Comparison of ENCODE assay signal across 8 cellular contexts in the genomic region with DNA sequence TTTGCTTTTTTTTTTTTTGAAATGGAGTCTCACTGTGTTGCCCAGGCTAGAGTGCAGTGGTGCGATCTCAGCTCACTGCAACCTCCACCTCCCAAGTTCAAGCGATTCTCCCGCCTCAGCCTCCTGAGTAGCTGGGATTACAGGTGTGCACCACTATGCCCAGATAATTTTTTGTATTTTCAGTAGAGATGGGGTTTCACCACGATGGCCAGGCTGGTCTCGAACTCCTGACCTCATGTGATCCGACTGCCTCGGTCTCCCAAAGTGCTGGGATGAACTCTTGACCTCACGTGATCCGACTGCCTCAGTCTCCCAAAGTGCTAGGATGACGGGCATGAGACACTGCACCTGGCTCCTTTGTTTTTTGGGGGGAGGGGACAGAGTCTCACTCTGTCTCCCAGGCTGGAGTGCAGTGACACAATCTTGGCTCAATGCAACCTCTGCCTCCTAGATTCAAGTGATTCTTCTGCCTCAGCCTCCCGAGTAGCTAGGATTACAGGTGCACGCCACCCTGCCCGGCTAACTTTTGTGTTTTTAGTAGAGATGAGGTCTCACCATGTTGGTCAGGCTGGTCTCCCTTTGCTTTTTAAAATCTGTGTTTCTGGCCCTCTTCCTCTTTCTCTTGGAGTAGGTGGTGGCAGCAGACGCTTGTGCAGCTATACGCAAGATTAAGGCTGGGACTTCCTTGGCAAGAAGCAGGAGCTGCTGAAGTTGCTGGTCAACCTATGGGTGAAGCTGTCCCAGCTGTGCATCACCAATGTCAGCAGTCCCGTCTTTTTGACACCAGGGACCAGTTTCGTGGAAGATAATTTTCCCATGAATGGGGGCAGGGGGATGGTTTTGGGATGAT. TPM values are rescaled to one million over a fixed set of nuclear protein-coding genes. Genes with fewer than 3 reads are reported as not detected.
DNase-seq lines count a peak whose midpoint lies in the region; ATAC-seq, FAIRE-seq and TF ChIP-seq lines count a peak whose summit lies in the region.
"Not testable (repeated sequence)": the region's sequence is repeated elsewhere in the genome, so short reads cannot be mapped to it uniquely, and the experiment has no call there.

No MANE protein-coding gene starts in this region.

- peak overlapping the region in 1 of 8 donors; percentile 73 for H3K4me3 Mint-ChIP-seq in CD4-positive, alpha-beta memory T cell
- H3K4me3 Mint-ChIP-seq in H9; stimulated activated effector memory CD8-positive, alpha-beta T cell treated with anti-CD3 and anti-CD28 coated beads, Interleukin-12 subunit alpha, Interleukin-12 subunit beta, amount 100 ng/mL, for 72 hours: not testable (repeated sequence)
- peak overlapping the region; percentile 40 for H3K4me3 Mint-ChIP-seq in activated CD4-positive, alpha-beta T cell treated with anti-CD3 and anti-CD28 coated beads, Interleukin-2, amount 10 ng/mL, durations not matched to agents 7 days and 5 days

- H3K36me3 ChIP-seq in CD4-positive, alpha-beta memory T cell (ENCODE audit: insufficient read depth, low read length), result peaks cover 28% of the 10 kb centered on the region
- peaks cover 29% of the 10 kb centered on the region for H3K36me3 ChIP-seq in fibroblast of lung (ENCODE audit: control insufficient read depth, insufficient read depth, low read length)
- H3K36me3 ChIP-seq in mucosa of descending colon (ENCODE audit: low read depth), result not testable (repeated sequence)

- not testable (repeated sequence) for TF ChIP-seq CTCF in H9 (conservative IDR thresholded peaks at IDR 0.05); fibroblast of lung (conservative IDR thresholded peaks at IDR 0.05 in 1 of 2, IDR thresholded peaks at IDR 0.05 in 1 of 2; ENCODE audit: low read depth in 1 of 2, low read length in 2 of 2); mucosa of descending colon (IDR thresholded peaks at IDR 0.05)

- not testable (repeated sequence) for H2AK5ac ChIP-seq in H9 (ENCODE audit: insufficient read length, low read length)

- H4K5ac ChIP-seq in H9 (ENCODE audit: insufficient read length, low read depth, low read length), result not testable (repeated sequence)

- not testable (repeated sequence) for H3T11ph ChIP-seq in H9 (ENCODE audit: low read length)

- WGBS in H9 (ENCODE audit: extremely low coverage, insufficient read length, low lambda C conversion rate), result no CpG with 5 or more reads among the region's 17 CpGs

- not testable (repeated sequence) for H3K79me1 ChIP-seq in H9 (ENCODE audit: insufficient read depth, low read depth, low read length, poor library complexity, severe bottlenecking)

- H3K18ac ChIP-seq in H9 (ENCODE audit: insufficient read length, low read depth, low read length), result not testable (repeated sequence)

- CTCF ChIA-PET in CD4-positive, alpha-beta memory T cell (lab: Charles Lee; ENCODE audit: partially characterized antibody), result interaction anchor here (1.5 to 4.4 kb wide), 2 partner anchors 30 to 35 kb away, joined by 3 to 52 read pairs; no protein-coding TSS in a partner anchor
- CTCF ChIA-PET in activated CD4-positive, alpha-beta T cell treated with anti-CD3 and anti-CD28 coated beads, Interleukin-2, amount 10 ng/mL, durations not matched to agents 7 days and 5 days (lab: Charles Lee), result interaction anchor here (0.6 to 3.3 kb wide), 5 partner anchors 14 to 125 kb away, joined by 3 to 15 read pairs (median 3); no protein-coding TSS in a partner anchor

- not testable (repeated sequence) for H3K9me3 ChIP-seq in CD4-positive, alpha-beta memory T cell (ENCODE audit: control insufficient read depth in 1 of 2, low read length in 2 of 2); H9 (ENCODE audit: control insufficient read depth, low read depth, low read length); fibroblast of lung (ENCODE audit: control insufficient read depth, insufficient read depth, low read depth, low read length); mucosa of descending colon

- H3K4me2 ChIP-seq in H9 (ENCODE audit: insufficient read depth, insufficient read length, low read length); fibroblast of lung (ENCODE audit: extremely low read depth, insufficient read depth, low read length): not testable (repeated sequence)

- intact Hi-C loops in CD4-positive, alpha-beta memory T cell (cut with micrococcal nuclease); mucosa of descending colon (cut with DNase I, micrococcal nuclease): not testable (repeated sequence)

- peak overlapping the region in 6 of 7 donors; percentile 42 to 95 (median 80) for H3K27ac Mint-ChIP-seq in CD4-positive, alpha-beta memory T cell
- H3K27ac Mint-ChIP-seq in H9, result peak overlapping the region; percentile 11 to 62 (median 33); a peak in 4 of 7 replicates
- H3K27ac Mint-ChIP-seq in activated CD4-positive, alpha-beta T cell treated with anti-CD3 and anti-CD28 coated beads, Interleukin-2, amount 10 ng/mL, durations not matched to agents 7 days and 5 days, result peak overlapping the region; percentile 85
- H3K27ac Mint-ChIP-seq in stimulated activated effector memory CD8-positive, alpha-beta T cell treated with anti-CD3 and anti-CD28 coated beads, Interleukin-12 subunit alpha, Interleukin-12 subunit beta, amount 100 ng/mL, for 72 hours, result peak overlapping the region; percentile 99

- DNase-seq in CD4-positive, alpha-beta memory T cell, result peak in 3 of 5 donors; percentile 26 to 29 (median 29)
- peak; percentile 69 for DNase-seq in H9
- peak; percentile 40 for DNase-seq in RCC 7860 (ENCODE audit: low spot score)
- peak; percentile 30 for DNase-seq in activated CD4-positive, alpha-beta T cell treated with anti-CD3 and anti-CD28 coated beads, Interleukin-2, amount 10 ng/mL, durations not matched to agents 7 days and 5 days
- DNase-seq in astrocyte of the hippocampus (ENCODE audit: low read depth, low spot score), result peak; percentile 54
- DNase-seq in fibroblast of lung (ENCODE audit: low read depth in 2 of 2), result peak; percentile 64 to 71
- DNase-seq in mucosa of descending colon, result not testable (repeated sequence)
- peak in 1 of 2 donors; percentile 75 for DNase-seq in stimulated activated effector memory CD8-positive, alpha-beta T cell treated with anti-CD3 and anti-CD28 coated beads, Interleukin-12 subunit alpha, Interleukin-12 subunit beta, amount 100 ng/mL, for 72 hours (ENCODE audit: low spot score in 2 of 2)

- H2BK5ac ChIP-seq in H9 (ENCODE audit: insufficient read length, low read length), result not testable (repeated sequence)

- H4K91ac ChIP-seq in H9 (ENCODE audit: insufficient read length, low read depth, low read length), result not testable (repeated sequence)

- peaks cover 19 to 49% (median 36%) of the 10 kb centered on the region in 4 donors for H3K4me1 Mint-ChIP-seq in CD4-positive, alpha-beta memory T cell
- peaks cover 17 to 25% of the 10 kb centered on the region in 2 experiments for H3K4me1 Mint-ChIP-seq in H9
- H3K4me1 Mint-ChIP-seq in activated CD4-positive, alpha-beta T cell treated with anti-CD3 and anti-CD28 coated beads, Interleukin-2, amount 10 ng/mL, durations not matched to agents 7 days and 5 days, result peaks cover 28% of the 10 kb centered on the region
- H3K4me1 Mint-ChIP-seq in stimulated activated effector memory CD8-positive, alpha-beta T cell treated with anti-CD3 and anti-CD28 coated beads, Interleukin-12 subunit alpha, Interleukin-12 subunit beta, amount 100 ng/mL, for 72 hours, result peaks cover 51% of the 10 kb centered on the region

- not testable (repeated sequence) for H4K8ac ChIP-seq in H9 (replicated peaks; ENCODE audit: insufficient read length, low read depth, low read length)

- not testable (repeated sequence) for H4K20me1 ChIP-seq in H9 (ENCODE audit: control insufficient read depth, insufficient read depth, insufficient read length); fibroblast of lung (ENCODE audit: control insufficient read depth, extremely low read depth, insufficient read depth, low read length)

- not testable (repeated sequence) for H3K27ac ChIP-seq in CD4-positive, alpha-beta memory T cell (ENCODE audit: low read depth, low read length); H9 (ENCODE audit: insufficient read length, low read depth, low read length); fibroblast of lung (ENCODE audit: insufficient read depth, low read length)

- peak; percentile 0 for ATAC-seq in mucosa of descending colon
- not testable (repeated sequence) for ATAC-seq in stimulated activated effector memory CD8-positive, alpha-beta T cell treated with anti-CD3 and anti-CD28 coated beads, Interleukin-12 subunit alpha, Interleukin-12 subunit beta, amount 100 ng/mL, for 72 hours

- not testable (repeated sequence) for H3K79me2 ChIP-seq in H9 (ENCODE audit: insufficient read depth, low read length)
- peaks cover 27% of the 10 kb centered on the region for H3K79me2 ChIP-seq in fibroblast of lung (ENCODE audit: control insufficient read depth, insufficient read depth, low read length)

- H3K9me3 Mint-ChIP-seq in CD4-positive, alpha-beta memory T cell, result peaks cover 0 to 29% (median 0%) of the 10 kb centered on the region in 8 donors
- peaks cover 2 to 11% of the 10 kb centered on the region in 2 experiments for H3K9me3 Mint-ChIP-seq in H9
- not testable (repeated sequence) for H3K9me3 Mint-ChIP-seq in activated CD4-positive, alpha-beta T cell treated with anti-CD3 and anti-CD28 coated beads, Interleukin-2, amount 10 ng/mL, durations not matched to agents 7 days and 5 days; stimulated activated effector memory CD8-positive, alpha-beta T cell treated with anti-CD3 and anti-CD28 coated beads, Interleukin-12 subunit alpha, Interleukin-12 subunit beta, amount 100 ng/mL, for 72 hours

- H2BK120ac ChIP-seq in H9 (ENCODE audit: low read depth, low read length, poor library complexity, severe bottlenecking), result not testable (repeated sequence)

- H2BK20ac ChIP-seq in H9 (ENCODE audit: low read depth, low read length, poor library complexity, severe bottlenecking), result not testable (repeated sequence)

- not testable (repeated sequence) for H3K14ac ChIP-seq in H9 (ENCODE audit: insufficient read depth, low read length)

- H3K36me3 Mint-ChIP-seq in CD4-positive, alpha-beta memory T cell, result peaks cover 32 to 39% of the 10 kb centered on the region in 2 donors
- H3K36me3 Mint-ChIP-seq in H9 (ENCODE audit: insufficient read depth in 1 of 3, low read depth in 3 of 3), result peaks cover 47 to 64% (median 57%) of the 10 kb centered on the region in 3 experiments
- H3K36me3 Mint-ChIP-seq in activated CD4-positive, alpha-beta T cell treated with anti-CD3 and anti-CD28 coated beads, Interleukin-2, amount 10 ng/mL, durations not matched to agents 7 days and 5 days (ENCODE audit: low read depth), result peaks cover 46% of the 10 kb centered on the region
- H3K36me3 Mint-ChIP-seq in stimulated activated effector memory CD8-positive, alpha-beta T cell treated with anti-CD3 and anti-CD28 coated beads, Interleukin-12 subunit alpha, Interleukin-12 subunit beta, amount 100 ng/mL, for 72 hours, result peaks cover 79% of the 10 kb centered on the region

- not testable (repeated sequence) for H3K23me2 ChIP-seq in H9 (ENCODE audit: insufficient read length, low read depth, low read length, poor library complexity, severe bottlenecking)

- not testable (repeated sequence) for H2BK12ac ChIP-seq in H9 (ENCODE audit: insufficient read length, low read depth, low read length)

- H3K23ac ChIP-seq in H9 (ENCODE audit: insufficient read length, low read depth, low read length), result not testable (repeated sequence)

- POLR2A ChIA-PET in CD4-positive, alpha-beta memory T cell (lab: Charles Lee; ENCODE audit: partially characterized antibody), result interaction anchor here (1.7 kb wide), 2 partner anchors 128 to 170 kb away, joined by 4 to 6 read pairs; no protein-coding TSS in a partner anchor
- POLR2A ChIA-PET in activated CD4-positive, alpha-beta T cell treated with anti-CD3 and anti-CD28 coated beads, Interleukin-2, amount 10 ng/mL, durations not matched to agents 7 days and 5 days (lab: Charles Lee), result interaction anchor here (0.9 to 1.8 kb wide), 4 partner anchors 9 to 35 kb away, joined by 4 to 9 read pairs (median 7); no protein-coding TSS in a partner anchor

- not testable (repeated sequence) for H3K27me3 ChIP-seq in CD4-positive, alpha-beta memory T cell (ENCODE audit: insufficient read depth, low read length); H9 (ENCODE audit: insufficient read depth, low read length); fibroblast of lung (ENCODE audit: control insufficient read depth, insufficient read depth, low read length)

- H3K4me1 ChIP-seq in CD4-positive, alpha-beta memory T cell (ENCODE audit: insufficient read depth, low read length), result peaks cover 23% of the 10 kb centered on the region
- not testable (repeated sequence) for H3K4me1 ChIP-seq in H9 (ENCODE audit: insufficient read depth, low read length); fibroblast of lung (ENCODE audit: control insufficient read depth, extremely low read depth, insufficient read depth, low read length)
- peaks cover 12% of the 10 kb centered on the region for H3K4me1 ChIP-seq in mucosa of descending colon (ENCODE audit: low read depth)

- H2BK15ac ChIP-seq in H9 (ENCODE audit: low read depth, low read length), result not testable (repeated sequence)

- H3K56ac ChIP-seq in H9 (ENCODE audit: insufficient read length, low read depth, low read length), result not testable (repeated sequence)

- H3K4me3 ChIP-seq in CD4-positive, alpha-beta memory T cell (ENCODE audit: low read length in 2 of 2); fibroblast of lung (replicated peaks in 1 of 4; ENCODE audit: control extremely low read depth in 1 of 4, insufficient read depth in 1 of 4, low read depth in 3 of 4, low read length in 4 of 4); mucosa of descending colon: not testable (repeated sequence)

- H3K9ac ChIP-seq in H9 (ENCODE audit: extremely low read depth, insufficient read length, low read length); fibroblast of lung (ENCODE audit: insufficient read depth, low read length): not testable (repeated sequence)

- not testable (repeated sequence) for FAIRE-seq in RCC 7860 (lab: Jason Lieb, UNC)

- not testable (repeated sequence) for H2AFZ ChIP-seq in H9 (ENCODE audit: low read length); fibroblast of lung (ENCODE audit: low read length)

- H3K27me3 Mint-ChIP-seq in CD4-positive, alpha-beta memory T cell; activated CD4-positive, alpha-beta T cell treated with anti-CD3 and anti-CD28 coated beads, Interleukin-2, amount 10 ng/mL, durations not matched to agents 7 days and 5 days: not testable (repeated sequence)
- peaks cover 59% of the 10 kb centered on the region for H3K27me3 Mint-ChIP-seq in H9 (ENCODE audit: low read depth)

- H3K4ac ChIP-seq in H9 (ENCODE audit: low read depth, low read length), result not testable (repeated sequence)

RNA-seq across cellular contexts. Expression of gene ACTB, which starts 6.5 kb away (rescaled TPM):
- 1,000 to 10,000 TPM; 2,333 to 2,422 TPM for total RNA-seq in CD4-positive, alpha-beta memory T cell
- over 10,000 TPM; 12,401 to 16,420 TPM for polyA plus RNA-seq in CD4-positive, alpha-beta memory T cell
- total RNA-seq in H9 (2021), result 5,597 and 5,803 TPM in 2 replicates
- total RNA-seq in activated CD4-positive, alpha-beta T cell treated with anti-CD3 and anti-CD28 coated beads, Interleukin-2, amount 10 ng/mL, durations not matched to agents 7 days and 5 days, result over 10,000 TPM; 12,408 to 13,148 TPM
- total RNA-seq in fibroblast of lung, result 1,742 and 2,599 TPM in 2 replicates
- 6,970 and 7,302 TPM in 2 replicates for polyA plus RNA-seq in fibroblast of lung
- 11,369 and 11,817 TPM in 2 replicates for polyA plus RNA-seq in fibroblast of lung (2012)
- polyA minus RNA-seq in fibroblast of lung (ENCODE audit: low replicate concordance), result 42,169 and 43,266 TPM in 2 replicates
- total RNA-seq in mucosa of descending colon, result 1,000 to 10,000 TPM; 4,159 to 6,919 (median 5,576) TPM

RNA-seq across cellular contexts. Expression of gene FBXL18, which starts 10.3 kb away (rescaled TPM):
- 10 to 100 TPM; 10.8 to 10.9 TPM for total RNA-seq in CD4-positive, alpha-beta memory T cell
- 1 to 10 TPM in 1 of 2 donors, under 1 TPM in 1; 0.34 to 2.1 TPM for polyA plus RNA-seq in CD4-positive, alpha-beta memory T cell
- 22.2 and 22.6 TPM in 2 replicates for total RNA-seq in H9 (2021)
- total RNA-seq in activated CD4-positive, alpha-beta T cell treated with anti-CD3 and anti-CD28 coated beads, Interleukin-2, amount 10 ng/mL, durations not matched to agents 7 days and 5 days, result 10 to 100 TPM; 12.5 to 13.6 TPM
- total RNA-seq in fibroblast of lung, result 3.3 and 5.1 TPM in 2 replicates
- 2.9 and 3.1 TPM in 2 replicates for polyA plus RNA-seq in fibroblast of lung
- polyA plus RNA-seq in fibroblast of lung (2012), result 6.0 and 6.1 TPM in 2 replicates
- polyA minus RNA-seq in fibroblast of lung (ENCODE audit: low replicate concordance), result 13.2 and 16.1 TPM in 2 replicates
- 10 to 100 TPM in 1 of 3 donors, 1 to 10 TPM in 2; 8.5 to 10.5 (median 9.8) TPM for total RNA-seq in mucosa of descending colon

Comparison
In these comparisons a context has a peak if more than half of its experiments do, and no peak if none do; other contexts are left out.
1. H3K27ac Mint-ChIP-seq: peak in every context shown above with its lines; median percentile 99 in stimulated activated effector memory CD8-positive, alpha-beta T cell treated with anti-CD3 and anti-CD28 coated beads, Interleukin-12 subunit alpha, Interleukin-12 subunit beta, amount 100 ng/mL, for 72 hours; 85 in activated CD4-positive, alpha-beta T cell treated with anti-CD3 and anti-CD28 coated beads, Interleukin-2, amount 10 ng/mL, durations not matched to agents 7 days and 5 days; 80 in CD4-positive, alpha-beta memory T cell; 33 in H9.